Comparison of ENCODE assay signal across 10 cellular contexts in genomic region chr3:21433751-21434150, GRCh38.
"Had no signal": no experiment of that assay in that cellular context is flagged by ENCODE, and none has a peak within 500 bp of the region (broad histone marks: within the 10 kb centered on the region; RNA-seq: fewer than 3 reads in every experiment).

No MANE protein-coding gene starts in this region.

- H3K4me3 ChIP-seq: GM23248, HAP-1, K562 had no signal

- FAIRE-seq: HTR-8/SVneo, K562 had no signal

- DNase-seq: GM23248, GOT3, H7, HFFc6, IMR-90, KG1 had no signal

- ATAC-seq: HCT116, K562 had no signal
